8 cellular contexts compared by ENCODE assay signal in genomic region chr7:137343483-137343841, GRCh38. TPM values are rescaled to one million over a fixed set of nuclear protein-coding genes. Genes with fewer than 3 reads are reported as not detected.
A peak's percentile ranks its signal among the peaks of the same experiment; 100 is the strongest.
DNase-seq lines count a peak whose midpoint lies in the region; ATAC-seq and TF ChIP-seq lines count a peak whose summit lies in the region.

TSS of gene PTN (minus strand) at chr7:137343733. CDS start at chr7:137254973, 88,760 bp downstream.

- no peak for TF ChIP-seq POLR2A in gastroesophageal sphincter (IDR thresholded peaks at IDR 0.05)

- peaks cover 7% of the 10 kb centered on the region for H3K9me3 Mint-ChIP-seq in activated T-helper 17 cell treated with anti-CD3 and anti-CD28 coated beads, Interleukin-2, amount 50 U/mL, for 72 hours

- H3K4me1 ChIP-seq in gastroesophageal sphincter: peaks cover 0 to 12% (median 0%) of the 10 kb centered on the region in 3 donors

- H3K27me3 ChIP-seq in gastroesophageal sphincter: no peaks in the 10 kb centered on the region

- H3K4me3 Mint-ChIP-seq in activated T-helper 17 cell treated with anti-CD3 and anti-CD28 coated beads, Interleukin-2, amount 50 U/mL, for 72 hours: no peak within 1 kb of the TSS

- TF ChIP-seq EP300 in gastroesophageal sphincter (IDR thresholded peaks at IDR 0.05): no peak

- no peaks in the 10 kb centered on the region for H3K9me3 ChIP-seq in gastroesophageal sphincter

- TF ChIP-seq CTCF in gastroesophageal sphincter (IDR thresholded peaks at IDR 0.05): no peak
- no peak for TF ChIP-seq CTCF in omental fat pad (IDR thresholded peaks at IDR 0.05)

- DNase-seq in G401 (ENCODE audit: low spot score): peak; percentile 30
- DNase-seq in SK-N-DZ (ENCODE audit: low spot score): peak; percentile 50
- no peak for DNase-seq in omental fat pad (ENCODE audit: low spot score)
- no peak for DNase-seq in NCI-H446 treated with DMSO at 0.1 percent for 48 hours (lab: John Stamatoyannopoulos, UW)
- DNase-seq in D341Med (ENCODE audit: low spot score): no peak
- no peak for DNase-seq in SHP77 treated with DMSO at 0.1 percent for 48 hours (lab: John Stamatoyannopoulos, UW)

- no peaks in the 10 kb centered on the region for H3K36me3 ChIP-seq in gastroesophageal sphincter

- peaks cover 19% of the 10 kb centered on the region for H3K27me3 Mint-ChIP-seq in activated T-helper 17 cell treated with anti-CD3 and anti-CD28 coated beads, Interleukin-2, amount 50 U/mL, for 72 hours

- peak; percentile 82 for ATAC-seq in gastroesophageal sphincter
- peak; percentile 89 for ATAC-seq in omental fat pad (ENCODE audit: low FRiP score)
- no peak for ATAC-seq in activated T-helper 17 cell treated with anti-CD3 and anti-CD28 coated beads, Interleukin-2, amount 50 U/mL, for 72 hours (replicated peaks)

- WGBS in gastroesophageal sphincter (ENCODE audit: low coverage in 1 of 2), 2 donors: 3% methylated on average over 6 to 7 of the region's 16 CpGs

- peak within 1 kb of the TSS; percentile 26 to 51 for H3K4me3 ChIP-seq in gastroesophageal sphincter

- H3K27ac ChIP-seq in gastroesophageal sphincter: peak within 1 kb of the TSS in 1 of 4 donors; percentile 9

- in situ Hi-C loops in G401 (cut with HindIII; ENCODE audit: low sequenced_read_pairs): no loop called here

- no peaks in the 10 kb centered on the region for H3K36me3 Mint-ChIP-seq in activated T-helper 17 cell treated with anti-CD3 and anti-CD28 coated beads, Interleukin-2, amount 50 U/mL, for 72 hours (ENCODE audit: low read depth)

- H3K4me1 Mint-ChIP-seq in activated T-helper 17 cell treated with anti-CD3 and anti-CD28 coated beads, Interleukin-2, amount 50 U/mL, for 72 hours: no peaks in the 10 kb centered on the region

- H3K27ac Mint-ChIP-seq in activated T-helper 17 cell treated with anti-CD3 and anti-CD28 coated beads, Interleukin-2, amount 50 U/mL, for 72 hours: no peak within 1 kb of the TSS

RNA-seq across cellular contexts. Expression of gene PTN, which starts in this region (rescaled TPM):
- total RNA-seq in G401 (2014; rRNA removed; shearing (Covaris generic)): not detected in 2 replicates
- 20.9 and 22.6 TPM in 2 replicates for polyA plus RNA-seq in SK-N-DZ (2014; cell fraction: cytosol; rRNA removed)
- 14.9 and 16.4 TPM in 2 replicates for polyA plus RNA-seq in SK-N-DZ (2014; cell fraction: nucleus; rRNA removed)
- 10 to 100 TPM; 10.1 to 13.2 (median 11.1) TPM for total RNA-seq in gastroesophageal sphincter
- total RNA-seq in omental fat pad: 10 to 100 TPM in 2 of 4 donors, 1 to 10 TPM in 2; 4.8 to 26.1 (median 11.2) TPM
- under 1 TPM in 1 of 2 donors, not detected in 1; 0.37 TPM for total RNA-seq in activated T-helper 17 cell treated with anti-CD3 and anti-CD28 coated beads, Interleukin-2, amount 50 U/mL, for 72 hours

Comparison
In these comparisons a context has a peak if more than half of its experiments do, and no peak if none do; other contexts are left out.
1. Peak in DNase-seq in G401; RNA of the gene not detected or under 1 TPM.